ENCODE assay signal across 1 cellular context in the genomic region with DNA sequence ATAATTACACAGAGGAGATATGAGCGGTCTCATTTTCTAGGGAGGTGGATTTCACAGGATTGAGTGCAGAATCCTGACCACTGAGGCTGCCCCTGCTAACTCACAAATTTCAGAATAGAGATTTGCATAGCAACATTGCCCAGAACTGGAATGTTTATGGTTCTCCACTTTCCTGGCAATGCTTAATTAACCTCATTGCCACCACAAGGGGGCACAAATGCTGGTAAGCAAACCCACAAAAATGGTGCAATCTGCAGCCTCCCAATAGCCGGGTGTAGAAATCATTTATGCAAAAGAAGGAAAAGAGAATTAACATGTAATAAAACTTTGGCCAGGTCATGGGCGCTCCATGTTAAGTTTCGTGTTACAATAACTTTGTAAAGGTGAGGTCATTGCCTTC.
TF ChIP-seq lines count a peak whose summit lies in the region.

No MANE protein-coding gene starts in this region.

TF ChIP-seq in HCT116, 20 proteins besides CTCF, POLR2A, EP300 and RAD21 (continued from another document):
- TF ChIP-seq ZBTB33 (IDR thresholded peaks at IDR 0.05; ENCODE audit: extremely low read depth, insufficient replicate concordance, low read length) (no peak), ZNF274 (IDR thresholded peaks at IDR 0.05; ENCODE audit: low read depth, low read length) (no peak), CBX3 (IDR thresholded peaks at IDR 0.05; ENCODE audit: low read depth) (no peak), CEBPB (IDR thresholded peaks at IDR 0.05; ENCODE audit: low read depth) (peak; percentile 57; the same call in 1 of the 2 replicates), ATF3 (IDR thresholded peaks at IDR 0.05) (no peak), JUND (IDR thresholded peaks at IDR 0.05) (no peak), MAX (IDR thresholded peaks at IDR 0.05) (no peak)
